ENCODE assay signal across 12 cellular contexts in genomic region chr4:68700152-68700551, GRCh38. TPM values are rescaled to one million over a fixed set of nuclear protein-coding genes. Genes with fewer than 3 reads are reported as not detected.
"Had no signal": no experiment of that assay in that cellular context is flagged by ENCODE, and none has a peak within 500 bp of the region (broad histone marks: within the 10 kb centered on the region; RNA-seq: fewer than 3 reads in every experiment).

No MANE protein-coding gene starts in this region.

- ATAC-seq: GM23338, HCT116 had no signal

- H3K36me3 ChIP-seq: HAP-1 had no signal

- H3K4me3 ChIP-seq: GM23248, GM23338, HAP-1 had no signal

- H3K9ac ChIP-seq: GM23248 had no signal

- H3K4me2 ChIP-seq: GM23338 had no signal

- FAIRE-seq: H1, H54 had no signal

- DNase-seq: GM23248, GOT3, H7, H9, HCEC 1CT, HFFc6 had no signal

- H3K27ac ChIP-seq: GM23248 had no signal

- H3K9me3 ChIP-seq: HAP-1 had no signal

- H3K4me1 ChIP-seq: HAP-1 had no signal

- H2AFZ ChIP-seq: GM23248, GM23338 had no signal

RNA-seq across cellular contexts. Expression of gene UGT2B15, which starts 29.7 kb away (rescaled TPM):
- total RNA-seq: GM23248, GM23338, H1, H4, H7, H9, HFFc6 had no signal
- polyA plus RNA-seq: GM23248, GM23338, H1 had no signal
